ENCODE assay signal across 8 cellular contexts in genomic region chr17:74431568-74432483, GRCh38. TPM values are rescaled to one million over a fixed set of nuclear protein-coding genes. Genes with fewer than 3 reads are reported as not detected.
DNase-seq lines count a peak whose midpoint lies in the region; ATAC-seq and TF ChIP-seq lines count a peak whose summit lies in the region.

Gene GPRC5C, plus strand, starts transcription at chr17:74432088. Its CDS starts 7,689 bp downstream, at chr17:74439777.

- peak within 1 kb of the TSS in 3 of 4 donors; percentile 59 to 86 (median 74) for H3K4me3 Mint-ChIP-seq in IgD-negative memory B cell
- peak within 1 kb of the TSS; percentile 50 for H3K4me3 Mint-ChIP-seq in T-helper 1 cell treated with Interleukin-12 subunit alpha and Interleukin-12 subunit beta and Interleukin-4 antibody, amounts not matched to agents 30 μg/mL and 1 μg/mL, for 36 hours

- no peaks in the 10 kb centered on the region for H3K79me2 ChIP-seq in mammary epithelial cell (ENCODE audit: insufficient read depth, low read length)

- H3K9ac ChIP-seq in mammary epithelial cell (ENCODE audit: insufficient read depth, low read length): peak within 1 kb of the TSS; percentile 56

- H3K4me2 ChIP-seq in mammary epithelial cell (ENCODE audit: insufficient read depth, low read depth, low read length): peak within 1 kb of the TSS; percentile 92

- H3K27ac Mint-ChIP-seq in IgD-negative memory B cell: peak within 1 kb of the TSS in 1 of 3 donors; percentile 56
- H3K27ac Mint-ChIP-seq in T-helper 1 cell treated with Interleukin-12 subunit alpha and Interleukin-12 subunit beta and Interleukin-4 antibody, amounts not matched to agents 30 μg/mL and 1 μg/mL, for 36 hours: no peak within 1 kb of the TSS

- peaks cover 32% of the 10 kb centered on the region for H3K4me1 ChIP-seq in mammary epithelial cell (ENCODE audit: insufficient read depth, low read length)

- H3K36me3 ChIP-seq in mammary epithelial cell (ENCODE audit: insufficient read depth, low read length): no peaks in the 10 kb centered on the region

- H2AFZ ChIP-seq in mammary epithelial cell (ENCODE audit: low read depth, low read length): peak within 1 kb of the TSS; percentile 80

- no peak for ATAC-seq in HG03095 (IDR thresholded peaks at IDR 0.05; ENCODE audit: unreplicated experiment)
- ATAC-seq in HG03175 (IDR thresholded peaks at IDR 0.05; ENCODE audit: unreplicated experiment): no peak

- peaks cover 1 to 12% (median 5%) of the 10 kb centered on the region in 3 donors for H3K4me1 Mint-ChIP-seq in IgD-negative memory B cell
- peaks cover 2% of the 10 kb centered on the region for H3K4me1 Mint-ChIP-seq in T-helper 1 cell treated with Interleukin-12 subunit alpha and Interleukin-12 subunit beta and Interleukin-4 antibody, amounts not matched to agents 30 μg/mL and 1 μg/mL, for 36 hours (ENCODE audit: low read depth)

- H3K36me3 Mint-ChIP-seq in IgD-negative memory B cell: no peaks in the 10 kb centered on the region
- no peaks in the 10 kb centered on the region for H3K36me3 Mint-ChIP-seq in T-helper 1 cell treated with Interleukin-12 subunit alpha and Interleukin-12 subunit beta and Interleukin-4 antibody, amounts not matched to agents 30 μg/mL and 1 μg/mL, for 36 hours (ENCODE audit: low read depth)

- in situ Hi-C loops in mammary epithelial cell (cut with MboI; ENCODE audit: low sequenced_read_pairs in 2 of 2): no loop called here

- DNase-seq in DMS 273 (lab: John Stamatoyannopoulos, UW; ENCODE audit: unreplicated experiment) (peak; percentile 92), mammary epithelial cell (peak; percentile 90), kidney glomerular epithelial cell (lab: John Stamatoyannopoulos, UW) (peak; percentile 82)
- DNase-seq in stimulated activated CD4-positive, alpha-beta T cell treated with anti-CD3 and anti-CD28 coated beads, Interleukin-1b, Interleukin-23, amount 100 ng/mL, for 4 hours (ENCODE audit: low read depth in 2 of 2): peak; percentile 34 to 39

- TF ChIP-seq CTCF in mammary epithelial cell (conservative IDR thresholded peaks at IDR 0.05 in 1 of 2, IDR thresholded peaks at IDR 0.05 in 1 of 2; ENCODE audit: extremely low read depth in 1 of 2, insufficient read depth in 1 of 2, low read depth in 1 of 2, low read length in 2 of 2): no peak

- H3K27me3 Mint-ChIP-seq in IgD-negative memory B cell: peaks cover 45% of the 10 kb centered on the region
- peaks cover 68% of the 10 kb centered on the region for H3K27me3 Mint-ChIP-seq in T-helper 1 cell treated with Interleukin-12 subunit alpha and Interleukin-12 subunit beta and Interleukin-4 antibody, amounts not matched to agents 30 μg/mL and 1 μg/mL, for 36 hours (ENCODE audit: low read depth)

- no TSS peak for BruUV-seq in mammary epithelial cell (replicated peaks; lab: Mats Ljungman, UMichigan)

- H3K9me3 Mint-ChIP-seq in IgD-negative memory B cell: peaks cover 0 to 9% (median 4%) of the 10 kb centered on the region in 3 donors
- peaks cover under 1% of the 10 kb centered on the region for H3K9me3 Mint-ChIP-seq in T-helper 1 cell treated with Interleukin-12 subunit alpha and Interleukin-12 subunit beta and Interleukin-4 antibody, amounts not matched to agents 30 μg/mL and 1 μg/mL, for 36 hours

- peak within 1 kb of the TSS; percentile 30 to 68 (median 44) for H3K4me3 ChIP-seq in mammary epithelial cell (replicated peaks in 1 of 3; ENCODE audit: insufficient read depth in 1 of 3, low read depth in 2 of 3, low read length in 3 of 3)

- no peaks in the 10 kb centered on the region for H3K9me3 ChIP-seq in mammary epithelial cell (replicated peaks; ENCODE audit: insufficient read depth, low read length)

- dilution Hi-C loops in mammary epithelial cell (cut with HindIII; ENCODE audit: low sequenced_read_pairs): loop anchor here (5.0 kb wide), 1 partner anchor 85 kb away; no protein-coding TSS in a partner anchor

- no peaks in the 10 kb centered on the region for H4K20me1 ChIP-seq in mammary epithelial cell (ENCODE audit: insufficient read depth, low read length)

- H3K27me3 ChIP-seq in mammary epithelial cell (ENCODE audit: insufficient read depth, low read length): peaks cover 2% of the 10 kb centered on the region

- H3K27ac ChIP-seq in mammary epithelial cell (ENCODE audit: insufficient read depth, low read depth, low read length): peak within 1 kb of the TSS; percentile 54

- intact Hi-C loops in mammary epithelial cell (cut with micrococcal nuclease): no loop called here

- 3% methylated on average over 49 of the region's 89 CpGs for WGBS in mammary epithelial cell (ENCODE audit: low coverage, missing lambda C conversion rate)

- CTCF ChIA-PET in mammary epithelial cell (lab: Charles Lee; ENCODE audit: low non-redundant PET): no interaction called here

RNA-seq across cellular contexts. Expression of gene GPRC5C, which starts in this region (rescaled TPM):
- polyA plus RNA-seq in IgD-negative memory B cell (0.18 TPM), mammary epithelial cell (9.2 TPM)
- 10 to 100 TPM; 10.5 to 35.0 TPM for total RNA-seq in mammary epithelial cell
- polyA minus RNA-seq in mammary epithelial cell: 8.0 TPM

Comparison
In these comparisons a context has a peak if more than half of its experiments do, and no peak if none do; other contexts are left out.
1. DNase-seq: peak in every context shown above with its lines; median percentile 92 in DMS 273; 90 in mammary epithelial cell; 82 in kidney glomerular epithelial cell; 36 in stimulated activated CD4-positive, alpha-beta T cell treated with anti-CD3 and anti-CD28 coated beads, Interleukin-1b, Interleukin-23, amount 100 ng/mL, for 4 hours.